In genomic region chr1:156103521-156103947, GRCh38 we compare ENCODE assay signal across 8 cellular contexts. TPM values are rescaled to one million over a fixed set of nuclear protein-coding genes. Genes with fewer than 3 reads are reported as not detected.
DNase-seq lines count a peak whose midpoint lies in the region; ATAC-seq and TF ChIP-seq lines count a peak whose summit lies in the region.

No MANE protein-coding gene starts in this region.

- DNase-seq in HFFc6: peak; percentile 56
- no peak for DNase-seq in activated T-helper 1 cell treated with anti-CD3 and anti-CD28 coated beads, Interleukin-12 subunit alpha, Interleukin-12 subunit beta, Interleukin-2, Interleukin-4 antibody, amounts not matched to agents 30 ng/mL and 10 ng/mL and 1 ng/mL, durations not matched to agents 14 hours and 24 hours and 36 hours (ENCODE audit: low spot score)
- DNase-seq in glutamatergic neuron: no peak
- DNase-seq in NCI-H2081 treated with DMSO at 0.1 percent for 48 hours (lab: John Stamatoyannopoulos, UW): no peak
- DNase-seq in COLO829 (ENCODE audit: low spot score): no peak

- H3K4me1 Mint-ChIP-seq in HFFc6 (ENCODE audit: low read depth): peaks cover 79% of the 10 kb centered on the region
- peaks cover 55% of the 10 kb centered on the region for H3K4me1 Mint-ChIP-seq in activated T-helper 1 cell treated with anti-CD3 and anti-CD28 coated beads, Interleukin-12 subunit alpha, Interleukin-12 subunit beta, Interleukin-2, Interleukin-4 antibody, amounts not matched to agents 30 ng/mL and 10 ng/mL and 1 ng/mL, durations not matched to agents 14 hours and 24 hours and 36 hours (ENCODE audit: low read depth)
- H3K4me1 Mint-ChIP-seq in glutamatergic neuron (ENCODE audit: low read depth, unreplicated experiment): peaks cover 22% of the 10 kb centered on the region
- peaks cover 80% of the 10 kb centered on the region for H3K4me1 Mint-ChIP-seq in stimulated activated memory B cell treated with anti-CD40 and anti-IgM and Interleukin-4, amounts not matched to agents 10 μg/mL and 1 μg/mL and 100 μg/mL, for 72 hours

- intact Hi-C loops in activated T-helper 1 cell treated with anti-CD3 and anti-CD28 coated beads, Interleukin-12 subunit alpha, Interleukin-12 subunit beta, Interleukin-2, Interleukin-4 antibody, amounts not matched to agents 30 ng/mL and 10 ng/mL and 1 ng/mL, durations not matched to agents 14 hours and 24 hours and 36 hours (cut with micrococcal nuclease): no loop called here

- peak overlapping the region; percentile 82 for H3K4me3 Mint-ChIP-seq in HFFc6
- no peak overlapping the region for H3K4me3 Mint-ChIP-seq in activated T-helper 1 cell treated with anti-CD3 and anti-CD28 coated beads, Interleukin-12 subunit alpha, Interleukin-12 subunit beta, Interleukin-2, Interleukin-4 antibody, amounts not matched to agents 30 ng/mL and 10 ng/mL and 1 ng/mL, durations not matched to agents 14 hours and 24 hours and 36 hours
- peak overlapping the region; percentile 59 for H3K4me3 Mint-ChIP-seq in glutamatergic neuron (ENCODE audit: unreplicated experiment)
- peak overlapping the region; percentile 16 for H3K4me3 Mint-ChIP-seq in stimulated activated memory B cell treated with anti-CD40 and anti-IgM and Interleukin-4, amounts not matched to agents 10 μg/mL and 1 μg/mL and 100 μg/mL, for 72 hours

- H3K27me3 Mint-ChIP-seq in HFFc6 (ENCODE audit: insufficient read depth) (peaks cover 5% of the 10 kb centered on the region; the same call in 1 of the 2 replicates), glutamatergic neuron (ENCODE audit: unreplicated experiment) (peaks cover 6% of the 10 kb centered on the region)
- peaks cover 19% of the 10 kb centered on the region for H3K27me3 Mint-ChIP-seq in activated T-helper 1 cell treated with anti-CD3 and anti-CD28 coated beads, Interleukin-12 subunit alpha, Interleukin-12 subunit beta, Interleukin-2, Interleukin-4 antibody, amounts not matched to agents 30 ng/mL and 10 ng/mL and 1 ng/mL, durations not matched to agents 14 hours and 24 hours and 36 hours (ENCODE audit: insufficient read depth)
- H3K27me3 Mint-ChIP-seq in stimulated activated memory B cell treated with anti-CD40 and anti-IgM and Interleukin-4, amounts not matched to agents 10 μg/mL and 1 μg/mL and 100 μg/mL, for 72 hours: no peaks in the 10 kb centered on the region

- H3K27ac Mint-ChIP-seq in HFFc6 (peak overlapping the region; percentile 99), glutamatergic neuron (ENCODE audit: unreplicated experiment) (no peak overlapping the region)
- H3K27ac Mint-ChIP-seq in activated T-helper 1 cell treated with anti-CD3 and anti-CD28 coated beads, Interleukin-12 subunit alpha, Interleukin-12 subunit beta, Interleukin-2, Interleukin-4 antibody, amounts not matched to agents 30 ng/mL and 10 ng/mL and 1 ng/mL, durations not matched to agents 14 hours and 24 hours and 36 hours: peak overlapping the region; percentile 70
- peak overlapping the region; percentile 98 for H3K27ac Mint-ChIP-seq in stimulated activated memory B cell treated with anti-CD40 and anti-IgM and Interleukin-4, amounts not matched to agents 10 μg/mL and 1 μg/mL and 100 μg/mL, for 72 hours

- no peaks in the 10 kb centered on the region for H3K36me3 Mint-ChIP-seq in HFFc6 (ENCODE audit: low read depth)
- H3K36me3 Mint-ChIP-seq in activated T-helper 1 cell treated with anti-CD3 and anti-CD28 coated beads, Interleukin-12 subunit alpha, Interleukin-12 subunit beta, Interleukin-2, Interleukin-4 antibody, amounts not matched to agents 30 ng/mL and 10 ng/mL and 1 ng/mL, durations not matched to agents 14 hours and 24 hours and 36 hours (ENCODE audit: low read depth): peaks cover 2% of the 10 kb centered on the region
- no peaks in the 10 kb centered on the region for H3K36me3 Mint-ChIP-seq in glutamatergic neuron (ENCODE audit: unreplicated experiment)
- H3K36me3 Mint-ChIP-seq in stimulated activated memory B cell treated with anti-CD40 and anti-IgM and Interleukin-4, amounts not matched to agents 10 μg/mL and 1 μg/mL and 100 μg/mL, for 72 hours: no peaks in the 10 kb centered on the region

- no peak for ATAC-seq in stimulated activated memory B cell treated with anti-CD40 and anti-IgM and Interleukin-4, amounts not matched to agents 10 μg/mL and 1 μg/mL and 100 μg/mL, for 72 hours
- ATAC-seq in GM19328 (IDR thresholded peaks at IDR 0.05; ENCODE audit: unreplicated experiment): no peak
- ATAC-seq in GM21576 (IDR thresholded peaks at IDR 0.05; ENCODE audit: unreplicated experiment): no peak

- H3K9me3 Mint-ChIP-seq in HFFc6: no peaks in the 10 kb centered on the region
- no peaks in the 10 kb centered on the region for H3K9me3 Mint-ChIP-seq in activated T-helper 1 cell treated with anti-CD3 and anti-CD28 coated beads, Interleukin-12 subunit alpha, Interleukin-12 subunit beta, Interleukin-2, Interleukin-4 antibody, amounts not matched to agents 30 ng/mL and 10 ng/mL and 1 ng/mL, durations not matched to agents 14 hours and 24 hours and 36 hours
- H3K9me3 Mint-ChIP-seq in glutamatergic neuron (ENCODE audit: unreplicated experiment): peaks cover 7% of the 10 kb centered on the region
- H3K9me3 Mint-ChIP-seq in stimulated activated memory B cell treated with anti-CD40 and anti-IgM and Interleukin-4, amounts not matched to agents 10 μg/mL and 1 μg/mL and 100 μg/mL, for 72 hours: no peaks in the 10 kb centered on the region

- no peak; the same call in 1 of the 2 replicates for TF ChIP-seq CTCF in HFFc6 (IDR thresholded peaks at IDR 0.05)
- no peak for TF ChIP-seq CTCF in glutamatergic neuron (IDR thresholded peaks at IDR 0.05; ENCODE audit: partially characterized antibody, unreplicated experiment)

RNA-seq across cellular contexts. Expression of gene LMNA, which starts 11.0 kb away (rescaled TPM):
- total RNA-seq in HFFc6 (2021; fragmentation: NEBNext Ultra II Directional; extraction: Animal tissue kit (Norgen Biotek cat#: 25700)): 1,000 to 10,000 TPM; 1,238 to 1,664 (median 1,535) TPM
- total RNA-seq in activated T-helper 1 cell treated with anti-CD3 and anti-CD28 coated beads, Interleukin-12 subunit alpha, Interleukin-12 subunit beta, Interleukin-2, Interleukin-4 antibody, amounts not matched to agents 30 ng/mL and 10 ng/mL and 1 ng/mL, durations not matched to agents 14 hours and 24 hours and 36 hours: 80.1 and 84.1 TPM in 2 replicates
- 47.7 TPM for total RNA-seq in glutamatergic neuron (ENCODE audit: unreplicated experiment)

RNA-seq across cellular contexts. Expression of gene MEX3A, which starts 21.3 kb away (rescaled TPM):
- total RNA-seq in HFFc6 (2021; fragmentation: NEBNext Ultra II Directional; extraction: Animal tissue kit (Norgen Biotek cat#: 25700)): 1 to 10 TPM; 1.4 to 3.1 (median 2.2) TPM
- 0.27 and 0.41 TPM in 2 replicates for total RNA-seq in activated T-helper 1 cell treated with anti-CD3 and anti-CD28 coated beads, Interleukin-12 subunit alpha, Interleukin-12 subunit beta, Interleukin-2, Interleukin-4 antibody, amounts not matched to agents 30 ng/mL and 10 ng/mL and 1 ng/mL, durations not matched to agents 14 hours and 24 hours and 36 hours
- total RNA-seq in glutamatergic neuron (ENCODE audit: unreplicated experiment): 114 TPM

RNA-seq across cellular contexts. Expression of gene RAB25, which starts 42.6 kb away (rescaled TPM):
- not detected for total RNA-seq in HFFc6 (2021; fragmentation: NEBNext Ultra II Directional; extraction: Animal tissue kit (Norgen Biotek cat#: 25700))
- 0.18 TPM in 1 of 2 replicates, not detected in the other for total RNA-seq in activated T-helper 1 cell treated with anti-CD3 and anti-CD28 coated beads, Interleukin-12 subunit alpha, Interleukin-12 subunit beta, Interleukin-2, Interleukin-4 antibody, amounts not matched to agents 30 ng/mL and 10 ng/mL and 1 ng/mL, durations not matched to agents 14 hours and 24 hours and 36 hours
- total RNA-seq in glutamatergic neuron (ENCODE audit: unreplicated experiment): not detected

RNA-seq across cellular contexts. Expression of gene LAMTOR2, which starts 49.0 kb away (rescaled TPM):
- total RNA-seq in HFFc6 (2021; fragmentation: NEBNext Ultra II Directional; extraction: Animal tissue kit (Norgen Biotek cat#: 25700)): 10 to 100 TPM; 48.5 to 73.6 (median 62.5) TPM
- total RNA-seq in activated T-helper 1 cell treated with anti-CD3 and anti-CD28 coated beads, Interleukin-12 subunit alpha, Interleukin-12 subunit beta, Interleukin-2, Interleukin-4 antibody, amounts not matched to agents 30 ng/mL and 10 ng/mL and 1 ng/mL, durations not matched to agents 14 hours and 24 hours and 36 hours: 66.8 and 67.1 TPM in 2 replicates
- 47.0 TPM for total RNA-seq in glutamatergic neuron (ENCODE audit: unreplicated experiment)

RNA-seq across cellular contexts. Expression of gene SEMA4A, which starts 49.9 kb away (rescaled TPM):
- total RNA-seq in HFFc6 (2021; fragmentation: NEBNext Ultra II Directional; extraction: Animal tissue kit (Norgen Biotek cat#: 25700)): 1 to 10 TPM in 2 of 6 experiments, under 1 TPM in 4; 0.71 to 1.1 (median 0.83) TPM
- total RNA-seq in activated T-helper 1 cell treated with anti-CD3 and anti-CD28 coated beads, Interleukin-12 subunit alpha, Interleukin-12 subunit beta, Interleukin-2, Interleukin-4 antibody, amounts not matched to agents 30 ng/mL and 10 ng/mL and 1 ng/mL, durations not matched to agents 14 hours and 24 hours and 36 hours: 8.8 and 9.0 TPM in 2 replicates
- 4.0 TPM for total RNA-seq in glutamatergic neuron (ENCODE audit: unreplicated experiment)

Comparison
In these comparisons a context has a peak if more than half of its experiments do, and no peak if none do; other contexts are left out.
1. RNA of gene LMNA, which starts 11.0 kb away (total RNA-seq): 1,238 to 1,664 TPM in HFFc6; 80.1 to 84.1 TPM in activated T-helper 1 cell treated with anti-CD3 and anti-CD28 coated beads, Interleukin-12 subunit alpha, Interleukin-12 subunit beta, Interleukin-2, Interleukin-4 antibody, amounts not matched to agents 30 ng/mL and 10 ng/mL and 1 ng/mL, durations not matched to agents 14 hours and 24 hours and 36 hours and 47.7 TPM in glutamatergic neuron (single experiment); every median in the first group is over 10 times any median in the second.
2. RNA of gene MEX3A, which starts 21.3 kb away (total RNA-seq): 114 TPM in glutamatergic neuron (single experiment); 1.4 to 3.1 TPM in HFFc6 and 0.27 to 0.41 TPM in activated T-helper 1 cell treated with anti-CD3 and anti-CD28 coated beads, Interleukin-12 subunit alpha, Interleukin-12 subunit beta, Interleukin-2, Interleukin-4 antibody, amounts not matched to agents 30 ng/mL and 10 ng/mL and 1 ng/mL, durations not matched to agents 14 hours and 24 hours and 36 hours; every median in the first group is over 10 times any median in the second.